In genomic region chr13:28049880-28050871, GRCh38 we compare ENCODE assay signal across 1 cellular context.
TF ChIP-seq lines count a peak whose summit lies in the region.

No MANE protein-coding gene starts in this region.

TF ChIP-seq in IMR-90, 13 proteins besides CTCF, POLR2A, EP300 and RAD21 (continued from another document):
- TF ChIP-seq USF2 (IDR thresholded peaks at IDR 0.05; ENCODE audit: low read depth, low read length), result no peak
- TF ChIP-seq CEBPB (IDR thresholded peaks at IDR 0.05; ENCODE audit: low read depth, low read length), result no peak
- TF ChIP-seq RFX5 (IDR thresholded peaks at IDR 0.05; ENCODE audit: low read depth, low read length), result no peak
